8 cellular contexts compared by ENCODE assay signal in genomic region chr7:50266893-50267386, GRCh38. TPM values are rescaled to one million over a fixed set of nuclear protein-coding genes. Genes with fewer than 3 reads are reported as not detected.
DNase-seq lines count a peak whose midpoint lies in the region; ATAC-seq and TF ChIP-seq lines count a peak whose summit lies in the region.

No MANE protein-coding gene starts in this region.

- 89% methylated on average over 8 of the region's 8 CpGs for WGBS in hepatocyte (ENCODE audit: low lambda C conversion rate, missing lambda C conversion rate)

- peak overlapping the region; percentile 49 for H3K27ac ChIP-seq in CD4-positive, alpha-beta memory T cell (ENCODE audit: low read depth, low read length)
- H3K27ac ChIP-seq in hepatocyte = no peak overlapping the region

- no peaks in the 10 kb centered on the region for H3K79me2 ChIP-seq in hepatocyte

- POLR2A ChIA-PET in CD4-positive, alpha-beta memory T cell (lab: Charles Lee; ENCODE audit: partially characterized antibody) = interaction anchor here (0.5 to 22.3 kb wide), 31 partner anchors 9 to 201 kb away, joined by 3 to 575 read pairs (median 9); partner anchors contain the start of genes FIGNL1 and IKZF1

- peak; percentile 79 to 89 (median 83) for DNase-seq in CD4-positive, alpha-beta memory T cell
- DNase-seq in Kasumi-1 (lab: John Stamatoyannopoulos, UW) = peak; percentile 92 to 94
- DNase-seq in activated CD8-positive, alpha-beta memory T cell treated with anti-CD3 and anti-CD28 coated beads for 24 hours = peak; percentile 87
- no peak for DNase-seq in memory B cell (ENCODE audit: low spot score in 2 of 2)
- DNase-seq in NCI-H2081 treated with DMSO at 0.1 percent for 48 hours (lab: John Stamatoyannopoulos, UW) = no peak
- no peak for DNase-seq in hepatocyte (ENCODE audit: low spot score)
- DNase-seq in T1000 (lab: John Stamatoyannopoulos, UW) = no peak

- peaks cover 100% of the 10 kb centered on the region for H3K4me1 ChIP-seq in CD4-positive, alpha-beta memory T cell (ENCODE audit: insufficient read depth, low read length)
- H3K4me1 ChIP-seq in hepatocyte (ENCODE audit: insufficient read depth) = no peaks in the 10 kb centered on the region

- H3K9me2 ChIP-seq in hepatocyte (replicated peaks; ENCODE audit: insufficient read depth) = no peaks in the 10 kb centered on the region

- ATAC-seq in GM21528 (IDR thresholded peaks at IDR 0.05; ENCODE audit: low FRiP score, unreplicated experiment) (peak; percentile 57), memory B cell (ENCODE audit: low read depth) (peak; percentile 59)

- intact Hi-C loops in CD4-positive, alpha-beta memory T cell (cut with micrococcal nuclease) = loop anchor here (1.0 to 5.0 kb wide), 5 partner anchors 38 to 125 kb away; no protein-coding TSS in a partner anchor

- CTCF ChIA-PET in CD4-positive, alpha-beta memory T cell (lab: Charles Lee; ENCODE audit: partially characterized antibody) = interaction anchor here (0.7 to 13.2 kb wide), 28 partner anchors 9 to 150 kb away, joined by 3 to 134 read pairs (median 4); partner anchors contain the start of gene IKZF1

- H2AFZ ChIP-seq in hepatocyte = no peak overlapping the region

- H3K4me3 ChIP-seq in CD4-positive, alpha-beta memory T cell (ENCODE audit: low read length in 2 of 2) = peak overlapping the region in 1 of 2 donors; percentile 16
- no peak overlapping the region for H3K4me3 ChIP-seq in hepatocyte

- H3K27ac Mint-ChIP-seq in CD4-positive, alpha-beta memory T cell = peak overlapping the region; percentile 91 to 97 (median 96)
- peak overlapping the region; percentile 83 for H3K27ac Mint-ChIP-seq in memory B cell

- peaks cover 0 to 4% (median 0%) of the 10 kb centered on the region in 8 donors for H3K9me3 Mint-ChIP-seq in CD4-positive, alpha-beta memory T cell
- peaks cover 3% of the 10 kb centered on the region for H3K9me3 Mint-ChIP-seq in memory B cell

- H3K9me3 ChIP-seq in CD4-positive, alpha-beta memory T cell (ENCODE audit: control insufficient read depth in 1 of 2, low read length in 2 of 2) = no peaks in the 10 kb centered on the region
- no peaks in the 10 kb centered on the region for H3K9me3 ChIP-seq in hepatocyte (ENCODE audit: low read depth)

- TF ChIP-seq CTCF in hepatocyte (IDR thresholded peaks at IDR 0.05; ENCODE audit: poor library complexity) = no peak

- H3K36me3 ChIP-seq in CD4-positive, alpha-beta memory T cell (ENCODE audit: insufficient read depth, low read length) = no peaks in the 10 kb centered on the region
- no peaks in the 10 kb centered on the region for H3K36me3 ChIP-seq in hepatocyte (replicated peaks; ENCODE audit: insufficient read depth, low read depth)

- peaks cover 2 to 3% of the 10 kb centered on the region in 2 donors for H3K36me3 Mint-ChIP-seq in CD4-positive, alpha-beta memory T cell
- H3K36me3 Mint-ChIP-seq in memory B cell = peaks cover 3% of the 10 kb centered on the region

- no peaks in the 10 kb centered on the region for H3K27me3 ChIP-seq in CD4-positive, alpha-beta memory T cell (ENCODE audit: insufficient read depth, low read length)
- H3K27me3 ChIP-seq in hepatocyte = no peaks in the 10 kb centered on the region

- peak overlapping the region; percentile 61 to 93 (median 82) for H3K4me3 Mint-ChIP-seq in CD4-positive, alpha-beta memory T cell
- H3K4me3 Mint-ChIP-seq in memory B cell = peak overlapping the region; percentile 66

- no peaks in the 10 kb centered on the region for H3K27me3 Mint-ChIP-seq in CD4-positive, alpha-beta memory T cell
- no peaks in the 10 kb centered on the region for H3K27me3 Mint-ChIP-seq in memory B cell

- peaks cover 85 to 100% (median 93%) of the 10 kb centered on the region in 4 donors for H3K4me1 Mint-ChIP-seq in CD4-positive, alpha-beta memory T cell
- H3K4me1 Mint-ChIP-seq in memory B cell = peaks cover 76% of the 10 kb centered on the region

- no peaks in the 10 kb centered on the region for H4K20me1 ChIP-seq in hepatocyte (ENCODE audit: insufficient read depth, poor library complexity, severe bottlenecking)

- H3K4me2 ChIP-seq in hepatocyte = no peak overlapping the region

RNA-seq across cellular contexts. Expression of gene IKZF1, which starts 37.6 kb away (rescaled TPM):
- total RNA-seq in CD4-positive, alpha-beta memory T cell = 100 to 1,000 TPM; 474 to 479 TPM
- 100 to 1,000 TPM; 116 to 288 TPM for polyA plus RNA-seq in CD4-positive, alpha-beta memory T cell
- 0.16 and 0.47 TPM in 2 replicates for total RNA-seq in hepatocyte
- polyA plus RNA-seq in hepatocyte = 0.16 and 0.52 TPM in 2 replicates

Comparison
In these comparisons a context has a peak if more than half of its experiments do, and no peak if none do; other contexts are left out.
1. DNase-seq: peak in CD4-positive, alpha-beta memory T cell (5 of 5), Kasumi-1 (2 of 2) and activated CD8-positive, alpha-beta memory T cell treated with anti-CD3 and anti-CD28 coated beads for 24 hours (single experiment); none in memory B cell (0 of 2), NCI-H2081 treated with DMSO at 0.1 percent for 48 hours (single experiment), hepatocyte (single experiment) and T1000 (single experiment).
2. RNA of gene IKZF1, which starts 37.6 kb away (total RNA-seq): 474 to 479 TPM in CD4-positive, alpha-beta memory T cell; 0.16 to 0.47 TPM in hepatocyte; every median in the first group is over 100 times any median in the second.